In the genomic region with DNA sequence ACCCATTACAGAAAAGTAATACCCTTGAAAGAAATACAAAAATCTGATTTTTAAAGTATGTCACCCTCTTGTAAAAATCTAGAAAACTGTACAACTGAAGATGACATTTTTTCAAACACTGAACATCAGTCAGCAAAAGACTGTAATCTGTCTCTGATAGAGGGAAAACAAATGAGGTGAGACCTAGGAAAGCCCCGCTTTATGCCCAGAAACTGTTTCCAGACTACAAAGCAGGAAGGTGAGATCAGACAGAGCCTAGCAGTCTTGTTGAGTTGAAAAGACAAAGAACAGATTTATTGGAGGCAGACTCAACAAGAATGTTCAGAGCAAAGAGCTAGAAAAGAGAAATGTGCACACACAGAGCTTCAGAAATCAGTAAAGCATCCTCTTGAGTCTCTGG, we compare ENCODE assay signal across 1 cellular context.
TF ChIP-seq lines count a peak whose summit lies in the region.

No MANE protein-coding gene starts in this region.

TF ChIP-seq in GM23338, 12 proteins besides CTCF, POLR2A, EP300 and RAD21 (continued from another document):
- TF ChIP-seq, protein P1, sequence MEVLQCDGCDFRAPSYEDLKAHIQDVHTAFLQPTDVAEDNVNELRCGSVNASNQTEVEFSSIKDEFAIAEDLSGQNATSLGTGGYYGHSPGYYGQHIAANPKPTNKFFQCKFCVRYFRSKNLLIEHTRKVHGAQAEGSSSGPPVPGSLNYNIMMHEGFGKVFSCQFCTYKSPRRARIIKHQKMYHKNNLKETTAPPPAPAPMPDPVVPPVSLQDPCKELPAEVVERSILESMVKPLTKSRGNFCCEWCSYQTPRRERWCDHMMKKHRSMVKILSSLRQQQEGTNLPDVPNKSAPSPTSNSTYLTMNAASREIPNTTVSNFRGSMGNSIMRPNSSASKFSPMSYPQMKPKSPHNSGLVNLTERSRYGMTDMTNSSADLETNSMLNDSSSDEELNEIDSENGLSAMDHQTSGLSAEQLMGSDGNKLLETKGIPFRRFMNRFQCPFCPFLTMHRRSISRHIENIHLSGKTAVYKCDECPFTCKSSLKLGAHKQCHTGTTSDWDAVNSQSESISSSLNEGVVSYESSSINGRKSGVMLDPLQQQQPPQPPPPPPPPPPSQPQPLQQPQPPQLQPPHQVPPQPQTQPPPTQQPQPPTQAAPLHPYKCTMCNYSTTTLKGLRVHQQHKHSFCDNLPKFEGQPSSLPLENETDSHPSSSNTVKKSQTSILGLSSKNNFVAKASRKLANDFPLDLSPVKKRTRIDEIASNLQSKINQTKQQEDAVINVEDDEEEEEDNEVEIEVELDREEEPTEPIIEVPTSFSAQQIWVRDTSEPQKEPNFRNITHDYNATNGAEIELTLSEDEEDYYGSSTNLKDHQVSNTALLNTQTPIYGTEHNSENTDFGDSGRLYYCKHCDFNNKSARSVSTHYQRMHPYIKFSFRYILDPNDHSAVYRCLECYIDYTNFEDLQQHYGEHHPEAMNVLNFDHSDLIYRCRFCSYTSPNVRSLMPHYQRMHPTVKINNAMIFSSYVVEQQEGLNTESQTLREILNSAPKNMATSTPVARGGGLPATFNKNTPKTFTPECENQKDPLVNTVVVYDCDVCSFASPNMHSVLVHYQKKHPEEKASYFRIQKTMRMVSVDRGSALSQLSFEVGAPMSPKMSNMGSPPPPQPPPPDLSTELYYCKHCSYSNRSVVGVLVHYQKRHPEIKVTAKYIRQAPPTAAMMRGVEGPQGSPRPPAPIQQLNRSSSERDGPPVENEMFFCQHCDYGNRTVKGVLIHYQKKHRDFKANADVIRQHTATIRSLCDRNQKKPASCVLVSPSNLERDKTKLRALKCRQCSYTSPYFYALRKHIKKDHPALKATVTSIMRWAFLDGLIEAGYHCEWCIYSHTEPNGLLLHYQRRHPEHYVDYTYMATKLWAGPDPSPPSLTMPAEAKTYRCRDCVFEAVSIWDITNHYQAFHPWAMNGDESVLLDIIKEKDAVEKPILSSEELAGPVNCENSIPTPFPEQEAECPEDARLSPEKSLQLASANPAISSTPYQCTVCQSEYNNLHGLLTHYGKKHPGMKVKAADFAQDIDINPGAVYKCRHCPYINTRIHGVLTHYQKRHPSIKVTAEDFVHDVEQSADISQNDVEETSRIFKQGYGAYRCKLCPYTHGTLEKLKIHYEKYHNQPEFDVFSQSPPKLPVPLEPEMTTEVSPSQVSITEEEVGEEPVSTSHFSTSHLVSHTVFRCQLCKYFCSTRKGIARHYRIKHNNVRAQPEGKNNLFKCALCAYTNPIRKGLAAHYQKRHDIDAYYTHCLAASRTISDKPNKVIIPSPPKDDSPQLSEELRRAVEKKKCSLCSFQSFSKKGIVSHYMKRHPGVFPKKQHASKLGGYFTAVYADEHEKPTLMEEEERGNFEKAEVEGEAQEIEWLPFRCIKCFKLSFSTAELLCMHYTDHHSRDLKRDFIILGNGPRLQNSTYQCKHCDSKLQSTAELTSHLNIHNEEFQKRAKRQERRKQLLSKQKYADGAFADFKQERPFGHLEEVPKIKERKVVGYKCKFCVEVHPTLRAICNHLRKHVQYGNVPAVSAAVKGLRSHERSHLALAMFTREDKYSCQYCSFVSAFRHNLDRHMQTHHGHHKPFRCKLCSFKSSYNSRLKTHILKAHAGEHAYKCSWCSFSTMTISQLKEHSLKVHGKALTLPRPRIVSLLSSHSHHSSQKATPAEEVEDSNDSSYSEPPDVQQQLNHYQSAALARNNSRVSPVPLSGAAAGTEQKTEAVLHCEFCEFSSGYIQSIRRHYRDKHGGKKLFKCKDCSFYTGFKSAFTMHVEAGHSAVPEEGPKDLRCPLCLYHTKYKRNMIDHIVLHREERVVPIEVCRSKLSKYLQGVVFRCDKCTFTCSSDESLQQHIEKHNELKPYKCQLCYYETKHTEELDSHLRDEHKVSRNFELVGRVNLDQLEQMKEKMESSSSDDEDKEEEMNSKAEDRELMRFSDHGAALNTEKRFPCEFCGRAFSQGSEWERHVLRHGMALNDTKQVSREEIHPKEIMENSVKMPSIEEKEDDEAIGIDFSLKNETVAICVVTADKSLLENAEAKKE (CRISPR knock-in tag; IDR thresholded peaks at IDR 0.05) = no peak
- TF ChIP-seq STAT1 (IDR thresholded peaks at IDR 0.05; ENCODE audit: unreplicated experiment) = no peak
- TF ChIP-seq NANOG (IDR thresholded peaks at IDR 0.05; ENCODE audit: borderline replicate concordance) = no peak
- no peak for TF ChIP-seq POLR2AphosphoS5 (IDR thresholded peaks at IDR 0.05; ENCODE audit: low read depth)
- no peak for TF ChIP-seq EZH2 (IDR thresholded peaks at IDR 0.05; ENCODE audit: low read depth, unreplicated experiment)
- TF ChIP-seq ZNF331 (CRISPR knock-in tag; IDR thresholded peaks at IDR 0.05; ENCODE audit: low read depth) = no peak
- no peak for TF ChIP-seq CREB1 (CRISPR knock-in tag; IDR thresholded peaks at IDR 0.05; ENCODE audit: low read depth)
